In genomic region chr6:75600694-75601265, GRCh38 we compare ENCODE assay signal across 8 cellular contexts. TPM values are rescaled to one million over a fixed set of nuclear protein-coding genes. Genes with fewer than 3 reads are reported as not detected.
DNase-seq lines count a peak whose midpoint lies in the region; ATAC-seq and TF ChIP-seq lines count a peak whose summit lies in the region.

No MANE protein-coding gene starts in this region.

- TF ChIP-seq CTCF in GM20000 (IDR thresholded peaks at IDR 0.05; ENCODE audit: extremely low read depth, missing control alignments): no peak

- no peak for DNase-seq in stimulated activated naive CD8-positive, alpha-beta T cell treated with anti-CD3 and anti-CD28 coated beads, Interleukin-15, Interleukin-2, amounts not matched to agents 100 U/mL and 50 U/mL, for 24 hours
- DNase-seq in activated naive CD8-positive, alpha-beta T cell treated with anti-CD3 and anti-CD28 coated beads, Interleukin-2, amount 10 ng/mL, durations not matched to agents 7 days and 5 days: no peak
- DNase-seq in medulla oblongata (ENCODE audit: extremely low spot score): peak; percentile 30
- DNase-seq in GM20000 (ENCODE audit: low spot score): no peak

- no peak for TF ChIP-seq POLR2A in GM18505 (IDR thresholded peaks at IDR 0.05; ENCODE audit: borderline replicate concordance, extremely low read depth, insufficient read depth, insufficient read length)

- peak overlapping the region; percentile 98 for H3K27ac Mint-ChIP-seq in stimulated activated naive CD8-positive, alpha-beta T cell treated with anti-CD3 and anti-CD28 coated beads, Interleukin-15, Interleukin-2, amounts not matched to agents 100 ng/mL and 50 ng/mL, for 24 hours
- peak overlapping the region; percentile 97 for H3K27ac Mint-ChIP-seq in activated naive CD8-positive, alpha-beta T cell treated with anti-CD3 and anti-CD28 coated beads, Interleukin-2, amount 10 ng/mL, durations not matched to agents 7 days and 5 days

- no peaks in the 10 kb centered on the region for H3K27me3 Mint-ChIP-seq in stimulated activated naive CD8-positive, alpha-beta T cell treated with anti-CD3 and anti-CD28 coated beads, Interleukin-15, Interleukin-2, amounts not matched to agents 100 ng/mL and 50 ng/mL, for 24 hours
- H3K27me3 Mint-ChIP-seq in activated naive CD8-positive, alpha-beta T cell treated with anti-CD3 and anti-CD28 coated beads, Interleukin-2, amount 10 ng/mL, durations not matched to agents 7 days and 5 days: no peaks in the 10 kb centered on the region

- H3K36me3 Mint-ChIP-seq in stimulated activated naive CD8-positive, alpha-beta T cell treated with anti-CD3 and anti-CD28 coated beads, Interleukin-15, Interleukin-2, amounts not matched to agents 100 ng/mL and 50 ng/mL, for 24 hours (ENCODE audit: low read depth): peaks cover 17% of the 10 kb centered on the region
- peaks cover 5% of the 10 kb centered on the region for H3K36me3 Mint-ChIP-seq in activated naive CD8-positive, alpha-beta T cell treated with anti-CD3 and anti-CD28 coated beads, Interleukin-2, amount 10 ng/mL, durations not matched to agents 7 days and 5 days

- POLR2A ChIA-PET in activated naive CD8-positive, alpha-beta T cell treated with anti-CD3 and anti-CD28 coated beads, Interleukin-2, amount 10 ng/mL, durations not matched to agents 7 days and 5 days (lab: Charles Lee): no interaction called here

- H3K4me1 Mint-ChIP-seq in stimulated activated naive CD8-positive, alpha-beta T cell treated with anti-CD3 and anti-CD28 coated beads, Interleukin-15, Interleukin-2, amounts not matched to agents 100 ng/mL and 50 ng/mL, for 24 hours (ENCODE audit: low read depth): peaks cover 57% of the 10 kb centered on the region
- peaks cover 35% of the 10 kb centered on the region for H3K4me1 Mint-ChIP-seq in activated naive CD8-positive, alpha-beta T cell treated with anti-CD3 and anti-CD28 coated beads, Interleukin-2, amount 10 ng/mL, durations not matched to agents 7 days and 5 days

- ATAC-seq in stimulated activated naive CD8-positive, alpha-beta T cell treated with anti-CD3 and anti-CD28 coated beads, Interleukin-15, Interleukin-2, amounts not matched to agents 100 U/mL and 50 U/mL, for 24 hours: no peak
- ATAC-seq in activated naive CD8-positive, alpha-beta T cell treated with anti-CD3 and anti-CD28 coated beads, Interleukin-2, amount 10 ng/mL, durations not matched to agents 7 days and 5 days (ENCODE audit: low read depth): no peak
- no peak for ATAC-seq in GM18909 (IDR thresholded peaks at IDR 0.05; ENCODE audit: poor library complexity, unreplicated experiment)
- ATAC-seq in GM18505 (IDR thresholded peaks at IDR 0.05; ENCODE audit: unreplicated experiment): no peak
- no peak for ATAC-seq in GM21786 (IDR thresholded peaks at IDR 0.05; ENCODE audit: unreplicated experiment)

- H3K4me3 Mint-ChIP-seq in stimulated activated naive CD8-positive, alpha-beta T cell treated with anti-CD3 and anti-CD28 coated beads, Interleukin-15, Interleukin-2, amounts not matched to agents 100 ng/mL and 50 ng/mL, for 24 hours: peak overlapping the region; percentile 92
- H3K4me3 Mint-ChIP-seq in activated naive CD8-positive, alpha-beta T cell treated with anti-CD3 and anti-CD28 coated beads, Interleukin-2, amount 10 ng/mL, durations not matched to agents 7 days and 5 days: peak overlapping the region; percentile 61

- H3K9me3 Mint-ChIP-seq in stimulated activated naive CD8-positive, alpha-beta T cell treated with anti-CD3 and anti-CD28 coated beads, Interleukin-15, Interleukin-2, amounts not matched to agents 100 ng/mL and 50 ng/mL, for 24 hours: no peaks in the 10 kb centered on the region
- no peaks in the 10 kb centered on the region for H3K9me3 Mint-ChIP-seq in activated naive CD8-positive, alpha-beta T cell treated with anti-CD3 and anti-CD28 coated beads, Interleukin-2, amount 10 ng/mL, durations not matched to agents 7 days and 5 days

RNA-seq across cellular contexts. Expression of gene SENP6, which starts 0.9 kb away (rescaled TPM):
- 10 to 100 TPM; 83.7 to 97.0 TPM for total RNA-seq in activated naive CD8-positive, alpha-beta T cell treated with anti-CD3 and anti-CD28 coated beads, Interleukin-2, amount 10 ng/mL, durations not matched to agents 7 days and 5 days
